ENCODE assay signal across 8 cellular contexts in genomic region chr1:119327066-119327435, GRCh38. TPM values are rescaled to one million over a fixed set of nuclear protein-coding genes. Genes with fewer than 3 reads are reported as not detected.
DNase-seq lines count a peak whose midpoint lies in the region; ATAC-seq lines count a peak whose summit lies in the region.

No MANE protein-coding gene starts in this region.

- H3K27ac ChIP-seq in muscle layer of colon (ENCODE audit: low read depth, low read length): peak overlapping the region; percentile 40

- no peaks in the 10 kb centered on the region for H3K36me3 Mint-ChIP-seq in stimulated activated naive CD8-positive, alpha-beta T cell treated with anti-CD3 and anti-CD28 coated beads, Interleukin-15, Interleukin-2, amounts not matched to agents 100 ng/mL and 50 ng/mL, for 24 hours (ENCODE audit: low read depth)

- H3K27me3 ChIP-seq in muscle layer of colon (ENCODE audit: control insufficient read depth in 1 of 2, insufficient read depth in 2 of 2, low read length in 2 of 2): no peaks in the 10 kb centered on the region

- H3K27ac Mint-ChIP-seq in stimulated activated naive CD8-positive, alpha-beta T cell treated with anti-CD3 and anti-CD28 coated beads, Interleukin-15, Interleukin-2, amounts not matched to agents 100 ng/mL and 50 ng/mL, for 24 hours: no peak overlapping the region

- H3K4me3 Mint-ChIP-seq in stimulated activated naive CD8-positive, alpha-beta T cell treated with anti-CD3 and anti-CD28 coated beads, Interleukin-15, Interleukin-2, amounts not matched to agents 100 ng/mL and 50 ng/mL, for 24 hours: peak overlapping the region; percentile 69

- H3K4me3 ChIP-seq in muscle layer of colon (ENCODE audit: low read depth in 1 of 2, low read length in 2 of 2): peak overlapping the region; percentile 38 to 59

- ATAC-seq in stimulated activated naive CD8-positive, alpha-beta T cell treated with anti-CD3 and anti-CD28 coated beads, Interleukin-15, Interleukin-2, amounts not matched to agents 100 U/mL and 50 U/mL, for 24 hours: no peak
- ATAC-seq in GM19463 (IDR thresholded peaks at IDR 0.05; ENCODE audit: unreplicated experiment): no peak

- H3K9me3 ChIP-seq in muscle layer of colon (ENCODE audit: low read length): no peaks in the 10 kb centered on the region

- H3K4me1 Mint-ChIP-seq in stimulated activated naive CD8-positive, alpha-beta T cell treated with anti-CD3 and anti-CD28 coated beads, Interleukin-15, Interleukin-2, amounts not matched to agents 100 ng/mL and 50 ng/mL, for 24 hours (ENCODE audit: low read depth): peaks cover 18% of the 10 kb centered on the region

- peaks cover 15% of the 10 kb centered on the region for H3K27me3 Mint-ChIP-seq in stimulated activated naive CD8-positive, alpha-beta T cell treated with anti-CD3 and anti-CD28 coated beads, Interleukin-15, Interleukin-2, amounts not matched to agents 100 ng/mL and 50 ng/mL, for 24 hours

- H3K4me1 ChIP-seq in muscle layer of colon (ENCODE audit: insufficient read depth, low read length): peaks cover 74% of the 10 kb centered on the region

- DNase-seq in stimulated activated naive CD8-positive, alpha-beta T cell treated with anti-CD3 and anti-CD28 coated beads, Interleukin-15, Interleukin-2, amounts not matched to agents 100 U/mL and 50 U/mL, for 24 hours: no peak
- DNase-seq in dermis blood vessel endothelial cell (peak; percentile 5), occipital lobe (lab: John Stamatoyannopoulos, UW) (no peak), KBM-7 (no peak), AML-193 (lab: John Stamatoyannopoulos, UW) (no peak)

- H3K9me3 Mint-ChIP-seq in stimulated activated naive CD8-positive, alpha-beta T cell treated with anti-CD3 and anti-CD28 coated beads, Interleukin-15, Interleukin-2, amounts not matched to agents 100 ng/mL and 50 ng/mL, for 24 hours: no peaks in the 10 kb centered on the region

- peak overlapping the region; percentile 37 for H3K9ac ChIP-seq in muscle layer of colon (ENCODE audit: low read length)

- H3K36me3 ChIP-seq in muscle layer of colon (ENCODE audit: insufficient read depth, low read length): no peaks in the 10 kb centered on the region

- in situ Hi-C loops in KBM-7 (cut with MboI; ENCODE audit: low pct_unique_long_range_greater_than_20kb, low sequenced_read_pairs): loop anchor here (25.0 kb wide), 1 partner anchor 90 kb away; no protein-coding TSS in a partner anchor

RNA-seq across cellular contexts. Expression of gene HAO2, which starts 41.5 kb away (rescaled TPM):
- total RNA-seq in dermis blood vessel endothelial cell (not detected in 2 replicates), occipital lobe (not detected)
